31 cellular contexts compared by ENCODE assay signal in genomic region chr7:67690700-67691099, GRCh38.
"Had no signal": no experiment of that assay in that cellular context is flagged by ENCODE, and none has a peak within 500 bp of the region (broad histone marks: within the 10 kb centered on the region; RNA-seq: fewer than 3 reads in every experiment).

No MANE protein-coding gene starts in this region.

- H3K9ac ChIP-seq: KMS-11 had no signal

- H3K27ac ChIP-seq: KMS-11 had no signal

- H3K36me3 ChIP-seq: MG63 had no signal

- H3K27me3 ChIP-seq: MG63 had no signal

- H3K9me3 ChIP-seq: MG63 had no signal

- H3K4me2 ChIP-seq: KMS-11 had no signal

- H3K4me3 ChIP-seq: MG63 had no signal

- DNase-seq: Karpas-422, Kasumi-1, MG63, MM.1S, MV-4-11, NCI-H1048, NCI-H1092, NCI-H1092 treated with DMSO at 0.1 percent for 48 hours, NCI-H1105, NCI-H1105 treated with DMSO at 0.1 percent for 48 hours, NCI-H1417, NCI-H1417 treated with DMSO at 0.1 percent for 48 hours, NCI-H1436, NCI-H1436 treated with DMSO at 0.1 percent for 48 hours, NCI-H146, NCI-H1694, NCI-H1694 treated with DMSO at 0.1 percent for 48 hours, NCI-H187, NCI-H187 treated with DMSO at 0.1 percent for 48 hours, NCI-H1930, NCI-H2029, NCI-H2081 treated with DMSO at 0.1 percent for 48 hours, NCI-H2107, NCI-H2227 treated with DMSO at 0.1 percent for 48 hours, NCI-H226, NCI-H345, NCI-H446, NCI-H446 treated with DMSO at 0.1 percent for 48 hours, NCI-H510A, NCI-H510A treated with DMSO at 0.1 percent for 48 hours had no signal
